ENCODE assay signal across 22 cellular contexts in genomic region chr20:50627747-50628146, GRCh38.
"Had no signal": no experiment of that assay in that cellular context is flagged by ENCODE, and none has a peak within 500 bp of the region (broad histone marks: within the 10 kb centered on the region; RNA-seq: fewer than 3 reads in every experiment).

No MANE protein-coding gene starts in this region.

- DNase-seq: activated CD4-positive, alpha-beta T cell treated with anti-CD3 and anti-CD28 coated beads for 36 hours; activated CD4-positive, CD25-positive, alpha-beta regulatory T cell; activated naive CD4-positive, alpha-beta T cell; activated T-cell treated with anti-CD3 and anti-CD28 coated beads for 4 hours; activated T-cell treated with anti-CD3 and anti-CD28 coated beads, Interleukin-2, amount 50 U/mL, for 72 hours; dermis blood vessel endothelial cell; effector CD4-positive, alpha-beta T cell; esophagus squamous epithelium; foreskin melanocyte; heart right ventricle; kidney glomerular epithelial cell; left lung; naive thymus-derived CD4-positive, alpha-beta T cell; occipital lobe; stimulated activated CD4-positive, alpha-beta T cell treated with anti-CD3 and anti-CD28 coated beads, Interleukin-2, amount 100 ng/mL, for 48 hours; stimulated activated naive CD4-positive, alpha-beta T cell treated with Interleukin-2 at 50 U/mL for 16 hours had no signal

- H3K9me3 ChIP-seq: esophagus squamous epithelium, heart right ventricle, left lung, tibial nerve had no signal

- H3K27ac ChIP-seq: epithelial cell of prostate, esophagus squamous epithelium, heart right ventricle, left lung, tibial nerve had no signal

- H3K4me1 ChIP-seq: left lung had no signal

- FAIRE-seq: bronchial epithelial cell, colon, endometrium had no signal

- H3K27me3 ChIP-seq: esophagus squamous epithelium, heart right ventricle, left lung, tibial nerve had no signal

- ATAC-seq: activated CD4-positive, alpha-beta T cell treated with anti-CD3 and anti-CD28 coated beads for 36 hours; activated naive CD4-positive, alpha-beta T cell treated with anti-CD3 and anti-CD28 coated beads, Interleukin-2, amount 50 U/mL, for 72 hours; activated T-cell treated with anti-CD3 and anti-CD28 coated beads, Interleukin-2, amount 50 U/mL, for 72 hours; heart right ventricle; left lung; naive thymus-derived CD4-positive, alpha-beta T cell had no signal

- H3K4me3 ChIP-seq: esophagus squamous epithelium, heart right ventricle, left lung, tibial nerve had no signal

- H3K36me3 ChIP-seq: esophagus squamous epithelium, heart right ventricle, left lung, tibial nerve had no signal
